In the genomic region with DNA sequence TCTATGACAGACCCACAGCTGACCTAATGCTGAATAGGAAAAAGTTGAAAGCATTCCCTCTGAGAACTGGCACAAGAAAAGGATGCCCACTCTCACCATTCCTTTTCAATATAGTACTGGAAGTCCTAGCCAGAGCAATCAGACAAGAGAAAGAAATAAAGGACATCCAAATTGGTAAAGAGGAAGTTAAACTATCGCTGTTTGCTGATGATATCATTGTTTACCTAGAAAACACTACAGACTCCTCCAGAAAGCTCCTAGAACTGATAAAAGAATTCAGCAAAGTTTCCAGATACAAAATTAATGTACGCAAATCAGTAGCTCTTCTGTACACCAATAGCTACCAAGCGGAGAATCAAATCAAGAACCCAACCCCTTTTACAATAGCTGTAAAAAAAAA, we compare ENCODE assay signal across 5 cellular contexts. TPM values are rescaled to one million over a fixed set of nuclear protein-coding genes. Genes with fewer than 3 reads are reported as not detected.
"Had no signal": no experiment of that assay in that cellular context is flagged by ENCODE, and none has a peak within 500 bp of the region (broad histone marks: within the 10 kb centered on the region; RNA-seq: fewer than 3 reads in every experiment).

No MANE protein-coding gene starts in this region.

RNA-seq across cellular contexts. Expression of a gene that starts 59.8 kb away (rescaled TPM):
- total RNA-seq: HepG2, HT-29, HT1080, IMR-90 had no signal
- polyA plus RNA-seq: HepG2, IgD-negative memory B cell, IMR-90 had no signal
